1 cellular context compared by ENCODE assay signal in the genomic region with DNA sequence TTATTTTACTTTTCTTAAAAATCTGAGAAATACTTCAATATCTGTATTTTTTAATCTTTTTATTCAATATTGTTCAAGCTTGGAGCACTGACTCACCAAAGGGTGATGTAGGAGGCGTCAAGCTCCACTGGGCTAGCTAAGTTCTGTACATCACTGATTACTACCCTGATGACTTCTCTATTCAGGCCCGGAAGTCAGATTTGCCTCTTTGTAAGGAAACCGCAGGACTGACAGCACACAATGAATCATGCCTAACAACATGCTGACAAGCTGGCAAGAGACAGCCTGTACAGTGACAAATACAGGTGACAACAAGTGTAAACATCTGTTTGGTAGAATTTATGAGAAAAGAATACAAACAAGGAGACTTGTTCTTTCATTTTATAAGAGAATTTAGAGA.
TF ChIP-seq lines count a peak whose summit lies in the region.

No MANE protein-coding gene starts in this region.

TF ChIP-seq in K562, 482 proteins besides CTCF, POLR2A, EP300 and RAD21 (continued from another document and continues in another):
- TF ChIP-seq, protein P1, sequence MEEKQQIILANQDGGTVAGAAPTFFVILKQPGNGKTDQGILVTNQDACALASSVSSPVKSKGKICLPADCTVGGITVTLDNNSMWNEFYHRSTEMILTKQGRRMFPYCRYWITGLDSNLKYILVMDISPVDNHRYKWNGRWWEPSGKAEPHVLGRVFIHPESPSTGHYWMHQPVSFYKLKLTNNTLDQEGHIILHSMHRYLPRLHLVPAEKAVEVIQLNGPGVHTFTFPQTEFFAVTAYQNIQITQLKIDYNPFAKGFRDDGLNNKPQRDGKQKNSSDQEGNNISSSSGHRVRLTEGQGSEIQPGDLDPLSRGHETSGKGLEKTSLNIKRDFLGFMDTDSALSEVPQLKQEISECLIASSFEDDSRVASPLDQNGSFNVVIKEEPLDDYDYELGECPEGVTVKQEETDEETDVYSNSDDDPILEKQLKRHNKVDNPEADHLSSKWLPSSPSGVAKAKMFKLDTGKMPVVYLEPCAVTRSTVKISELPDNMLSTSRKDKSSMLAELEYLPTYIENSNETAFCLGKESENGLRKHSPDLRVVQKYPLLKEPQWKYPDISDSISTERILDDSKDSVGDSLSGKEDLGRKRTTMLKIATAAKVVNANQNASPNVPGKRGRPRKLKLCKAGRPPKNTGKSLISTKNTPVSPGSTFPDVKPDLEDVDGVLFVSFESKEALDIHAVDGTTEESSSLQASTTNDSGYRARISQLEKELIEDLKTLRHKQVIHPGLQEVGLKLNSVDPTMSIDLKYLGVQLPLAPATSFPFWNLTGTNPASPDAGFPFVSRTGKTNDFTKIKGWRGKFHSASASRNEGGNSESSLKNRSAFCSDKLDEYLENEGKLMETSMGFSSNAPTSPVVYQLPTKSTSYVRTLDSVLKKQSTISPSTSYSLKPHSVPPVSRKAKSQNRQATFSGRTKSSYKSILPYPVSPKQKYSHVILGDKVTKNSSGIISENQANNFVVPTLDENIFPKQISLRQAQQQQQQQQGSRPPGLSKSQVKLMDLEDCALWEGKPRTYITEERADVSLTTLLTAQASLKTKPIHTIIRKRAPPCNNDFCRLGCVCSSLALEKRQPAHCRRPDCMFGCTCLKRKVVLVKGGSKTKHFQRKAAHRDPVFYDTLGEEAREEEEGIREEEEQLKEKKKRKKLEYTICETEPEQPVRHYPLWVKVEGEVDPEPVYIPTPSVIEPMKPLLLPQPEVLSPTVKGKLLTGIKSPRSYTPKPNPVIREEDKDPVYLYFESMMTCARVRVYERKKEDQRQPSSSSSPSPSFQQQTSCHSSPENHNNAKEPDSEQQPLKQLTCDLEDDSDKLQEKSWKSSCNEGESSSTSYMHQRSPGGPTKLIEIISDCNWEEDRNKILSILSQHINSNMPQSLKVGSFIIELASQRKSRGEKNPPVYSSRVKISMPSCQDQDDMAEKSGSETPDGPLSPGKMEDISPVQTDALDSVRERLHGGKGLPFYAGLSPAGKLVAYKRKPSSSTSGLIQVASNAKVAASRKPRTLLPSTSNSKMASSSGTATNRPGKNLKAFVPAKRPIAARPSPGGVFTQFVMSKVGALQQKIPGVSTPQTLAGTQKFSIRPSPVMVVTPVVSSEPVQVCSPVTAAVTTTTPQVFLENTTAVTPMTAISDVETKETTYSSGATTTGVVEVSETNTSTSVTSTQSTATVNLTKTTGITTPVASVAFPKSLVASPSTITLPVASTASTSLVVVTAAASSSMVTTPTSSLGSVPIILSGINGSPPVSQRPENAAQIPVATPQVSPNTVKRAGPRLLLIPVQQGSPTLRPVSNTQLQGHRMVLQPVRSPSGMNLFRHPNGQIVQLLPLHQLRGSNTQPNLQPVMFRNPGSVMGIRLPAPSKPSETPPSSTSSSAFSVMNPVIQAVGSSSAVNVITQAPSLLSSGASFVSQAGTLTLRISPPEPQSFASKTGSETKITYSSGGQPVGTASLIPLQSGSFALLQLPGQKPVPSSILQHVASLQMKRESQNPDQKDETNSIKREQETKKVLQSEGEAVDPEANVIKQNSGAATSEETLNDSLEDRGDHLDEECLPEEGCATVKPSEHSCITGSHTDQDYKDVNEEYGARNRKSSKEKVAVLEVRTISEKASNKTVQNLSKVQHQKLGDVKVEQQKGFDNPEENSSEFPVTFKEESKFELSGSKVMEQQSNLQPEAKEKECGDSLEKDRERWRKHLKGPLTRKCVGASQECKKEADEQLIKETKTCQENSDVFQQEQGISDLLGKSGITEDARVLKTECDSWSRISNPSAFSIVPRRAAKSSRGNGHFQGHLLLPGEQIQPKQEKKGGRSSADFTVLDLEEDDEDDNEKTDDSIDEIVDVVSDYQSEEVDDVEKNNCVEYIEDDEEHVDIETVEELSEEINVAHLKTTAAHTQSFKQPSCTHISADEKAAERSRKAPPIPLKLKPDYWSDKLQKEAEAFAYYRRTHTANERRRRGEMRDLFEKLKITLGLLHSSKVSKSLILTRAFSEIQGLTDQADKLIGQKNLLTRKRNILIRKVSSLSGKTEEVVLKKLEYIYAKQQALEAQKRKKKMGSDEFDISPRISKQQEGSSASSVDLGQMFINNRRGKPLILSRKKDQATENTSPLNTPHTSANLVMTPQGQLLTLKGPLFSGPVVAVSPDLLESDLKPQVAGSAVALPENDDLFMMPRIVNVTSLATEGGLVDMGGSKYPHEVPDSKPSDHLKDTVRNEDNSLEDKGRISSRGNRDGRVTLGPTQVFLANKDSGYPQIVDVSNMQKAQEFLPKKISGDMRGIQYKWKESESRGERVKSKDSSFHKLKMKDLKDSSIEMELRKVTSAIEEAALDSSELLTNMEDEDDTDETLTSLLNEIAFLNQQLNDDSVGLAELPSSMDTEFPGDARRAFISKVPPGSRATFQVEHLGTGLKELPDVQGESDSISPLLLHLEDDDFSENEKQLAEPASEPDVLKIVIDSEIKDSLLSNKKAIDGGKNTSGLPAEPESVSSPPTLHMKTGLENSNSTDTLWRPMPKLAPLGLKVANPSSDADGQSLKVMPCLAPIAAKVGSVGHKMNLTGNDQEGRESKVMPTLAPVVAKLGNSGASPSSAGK (IDR thresholded peaks at IDR 0.05): no peak
- peak; percentile 69 for TF ChIP-seq ELF1 (tag; IDR thresholded peaks at IDR 0.05)
- TF ChIP-seq HCFC1 (IDR thresholded peaks at IDR 0.05; ENCODE audit: low read depth, low read length): no peak
- TF ChIP-seq NUFIP1 (IDR thresholded peaks at IDR 0.05; ENCODE audit: partially characterized antibody): no peak
- TF ChIP-seq NCOA6 (IDR thresholded peaks at IDR 0.05): no peak
- no peak for TF ChIP-seq TOE1 (IDR thresholded peaks at IDR 0.05; ENCODE audit: borderline replicate concordance)
- TF ChIP-seq TOE1 (CRISPR knock-in tag; IDR thresholded peaks at IDR 0.05; ENCODE audit: borderline replicate concordance, low read depth): no peak
- TF ChIP-seq POLR3A (IDR thresholded peaks at IDR 0.05; ENCODE audit: borderline replicate concordance, extremely low read depth, insufficient read depth, insufficient read length): no peak
- no peak for TF ChIP-seq POLR2B (IDR thresholded peaks at IDR 0.05; ENCODE audit: low read depth, partially characterized antibody)
- no peak for TF ChIP-seq ZNF384 (IDR thresholded peaks at IDR 0.05; ENCODE audit: low read depth, low read length)
- no peak for TF ChIP-seq TCF7L2 (IDR thresholded peaks at IDR 0.05; ENCODE audit: low read depth, low read length)
- no peak for TF ChIP-seq GTF2A2 (tag; IDR thresholded peaks at IDR 0.05)
- TF ChIP-seq MYNN (IDR thresholded peaks at IDR 0.05): no peak
- no peak for TF ChIP-seq MYNN (CRISPR knock-in tag; IDR thresholded peaks at IDR 0.05)
- TF ChIP-seq RBM22 (IDR thresholded peaks at IDR 0.05; ENCODE audit: low read depth, low read length, poor library complexity, severe bottlenecking): no peak
- TF ChIP-seq PTTG1 (tag; IDR thresholded peaks at IDR 0.05; ENCODE audit: low read depth): no peak
- TF ChIP-seq, protein P2, sequence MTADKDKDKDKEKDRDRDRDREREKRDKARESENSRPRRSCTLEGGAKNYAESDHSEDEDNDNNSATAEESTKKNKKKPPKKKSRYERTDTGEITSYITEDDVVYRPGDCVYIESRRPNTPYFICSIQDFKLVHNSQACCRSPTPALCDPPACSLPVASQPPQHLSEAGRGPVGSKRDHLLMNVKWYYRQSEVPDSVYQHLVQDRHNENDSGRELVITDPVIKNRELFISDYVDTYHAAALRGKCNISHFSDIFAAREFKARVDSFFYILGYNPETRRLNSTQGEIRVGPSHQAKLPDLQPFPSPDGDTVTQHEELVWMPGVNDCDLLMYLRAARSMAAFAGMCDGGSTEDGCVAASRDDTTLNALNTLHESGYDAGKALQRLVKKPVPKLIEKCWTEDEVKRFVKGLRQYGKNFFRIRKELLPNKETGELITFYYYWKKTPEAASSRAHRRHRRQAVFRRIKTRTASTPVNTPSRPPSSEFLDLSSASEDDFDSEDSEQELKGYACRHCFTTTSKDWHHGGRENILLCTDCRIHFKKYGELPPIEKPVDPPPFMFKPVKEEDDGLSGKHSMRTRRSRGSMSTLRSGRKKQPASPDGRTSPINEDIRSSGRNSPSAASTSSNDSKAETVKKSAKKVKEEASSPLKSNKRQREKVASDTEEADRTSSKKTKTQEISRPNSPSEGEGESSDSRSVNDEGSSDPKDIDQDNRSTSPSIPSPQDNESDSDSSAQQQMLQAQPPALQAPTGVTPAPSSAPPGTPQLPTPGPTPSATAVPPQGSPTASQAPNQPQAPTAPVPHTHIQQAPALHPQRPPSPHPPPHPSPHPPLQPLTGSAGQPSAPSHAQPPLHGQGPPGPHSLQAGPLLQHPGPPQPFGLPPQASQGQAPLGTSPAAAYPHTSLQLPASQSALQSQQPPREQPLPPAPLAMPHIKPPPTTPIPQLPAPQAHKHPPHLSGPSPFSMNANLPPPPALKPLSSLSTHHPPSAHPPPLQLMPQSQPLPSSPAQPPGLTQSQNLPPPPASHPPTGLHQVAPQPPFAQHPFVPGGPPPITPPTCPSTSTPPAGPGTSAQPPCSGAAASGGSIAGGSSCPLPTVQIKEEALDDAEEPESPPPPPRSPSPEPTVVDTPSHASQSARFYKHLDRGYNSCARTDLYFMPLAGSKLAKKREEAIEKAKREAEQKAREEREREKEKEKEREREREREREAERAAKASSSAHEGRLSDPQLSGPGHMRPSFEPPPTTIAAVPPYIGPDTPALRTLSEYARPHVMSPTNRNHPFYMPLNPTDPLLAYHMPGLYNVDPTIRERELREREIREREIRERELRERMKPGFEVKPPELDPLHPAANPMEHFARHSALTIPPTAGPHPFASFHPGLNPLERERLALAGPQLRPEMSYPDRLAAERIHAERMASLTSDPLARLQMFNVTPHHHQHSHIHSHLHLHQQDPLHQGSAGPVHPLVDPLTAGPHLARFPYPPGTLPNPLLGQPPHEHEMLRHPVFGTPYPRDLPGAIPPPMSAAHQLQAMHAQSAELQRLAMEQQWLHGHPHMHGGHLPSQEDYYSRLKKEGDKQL (CRISPR knock-in tag; IDR thresholded peaks at IDR 0.05; ENCODE audit: borderline replicate concordance): no peak
- TF ChIP-seq FOXJ3 (CRISPR knock-in tag; IDR thresholded peaks at IDR 0.05): no peak
- no peak for TF ChIP-seq SAFB (IDR thresholded peaks at IDR 0.05; ENCODE audit: borderline replicate concordance, low read depth, low read length)
- TF ChIP-seq SMAD4 (CRISPR knock-in tag; conservative IDR thresholded peaks at IDR 0.05): no peak
- TF ChIP-seq ZNF780A (CRISPR knock-in tag; IDR thresholded peaks at IDR 0.05): no peak
- TF ChIP-seq, protein P3, sequence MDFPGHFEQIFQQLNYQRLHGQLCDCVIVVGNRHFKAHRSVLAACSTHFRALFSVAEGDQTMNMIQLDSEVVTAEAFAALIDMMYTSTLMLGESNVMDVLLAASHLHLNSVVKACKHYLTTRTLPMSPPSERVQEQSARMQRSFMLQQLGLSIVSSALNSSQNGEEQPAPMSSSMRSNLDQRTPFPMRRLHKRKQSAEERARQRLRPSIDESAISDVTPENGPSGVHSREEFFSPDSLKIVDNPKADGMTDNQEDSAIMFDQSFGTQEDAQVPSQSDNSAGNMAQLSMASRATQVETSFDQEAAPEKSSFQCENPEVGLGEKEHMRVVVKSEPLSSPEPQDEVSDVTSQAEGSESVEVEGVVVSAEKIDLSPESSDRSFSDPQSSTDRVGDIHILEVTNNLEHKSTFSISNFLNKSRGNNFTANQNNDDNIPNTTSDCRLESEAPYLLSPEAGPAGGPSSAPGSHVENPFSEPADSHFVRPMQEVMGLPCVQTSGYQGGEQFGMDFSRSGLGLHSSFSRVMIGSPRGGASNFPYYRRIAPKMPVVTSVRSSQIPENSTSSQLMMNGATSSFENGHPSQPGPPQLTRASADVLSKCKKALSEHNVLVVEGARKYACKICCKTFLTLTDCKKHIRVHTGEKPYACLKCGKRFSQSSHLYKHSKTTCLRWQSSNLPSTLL (IDR thresholded peaks at IDR 0.05): no peak
- no peak for TF ChIP-seq ZBTB1 (CRISPR knock-in tag; IDR thresholded peaks at IDR 0.05; ENCODE audit: borderline replicate concordance, low read depth)
- TF ChIP-seq SMAD3 (CRISPR knock-in tag; conservative IDR thresholded peaks at IDR 0.05): no peak
- TF ChIP-seq, protein P4, sequence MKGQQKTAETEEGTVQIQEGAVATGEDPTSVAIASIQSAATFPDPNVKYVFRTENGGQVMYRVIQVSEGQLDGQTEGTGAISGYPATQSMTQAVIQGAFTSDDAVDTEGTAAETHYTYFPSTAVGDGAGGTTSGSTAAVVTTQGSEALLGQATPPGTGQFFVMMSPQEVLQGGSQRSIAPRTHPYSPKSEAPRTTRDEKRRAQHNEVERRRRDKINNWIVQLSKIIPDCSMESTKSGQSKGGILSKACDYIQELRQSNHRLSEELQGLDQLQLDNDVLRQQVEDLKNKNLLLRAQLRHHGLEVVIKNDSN (CRISPR knock-in tag; IDR thresholded peaks at IDR 0.05): no peak
- TF ChIP-seq, protein P5, sequence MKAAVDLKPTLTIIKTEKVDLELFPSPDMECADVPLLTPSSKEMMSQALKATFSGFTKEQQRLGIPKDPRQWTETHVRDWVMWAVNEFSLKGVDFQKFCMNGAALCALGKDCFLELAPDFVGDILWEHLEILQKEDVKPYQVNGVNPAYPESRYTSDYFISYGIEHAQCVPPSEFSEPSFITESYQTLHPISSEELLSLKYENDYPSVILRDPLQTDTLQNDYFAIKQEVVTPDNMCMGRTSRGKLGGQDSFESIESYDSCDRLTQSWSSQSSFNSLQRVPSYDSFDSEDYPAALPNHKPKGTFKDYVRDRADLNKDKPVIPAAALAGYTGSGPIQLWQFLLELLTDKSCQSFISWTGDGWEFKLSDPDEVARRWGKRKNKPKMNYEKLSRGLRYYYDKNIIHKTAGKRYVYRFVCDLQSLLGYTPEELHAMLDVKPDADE (conservative IDR thresholded peaks at IDR 0.05; ENCODE audit: control insufficient read depth, low read depth, low read length): no peak
- TF ChIP-seq KHSRP (IDR thresholded peaks at IDR 0.05): no peak
- no peak for TF ChIP-seq TAF7 (tag; IDR thresholded peaks at IDR 0.05)
- TF ChIP-seq ZBTB17 (CRISPR knock-in tag; IDR thresholded peaks at IDR 0.05): no peak
- TF ChIP-seq CC2D1A (IDR thresholded peaks at IDR 0.05): no peak
